ENCODE assay signal across 1 cellular context in the genomic region with DNA sequence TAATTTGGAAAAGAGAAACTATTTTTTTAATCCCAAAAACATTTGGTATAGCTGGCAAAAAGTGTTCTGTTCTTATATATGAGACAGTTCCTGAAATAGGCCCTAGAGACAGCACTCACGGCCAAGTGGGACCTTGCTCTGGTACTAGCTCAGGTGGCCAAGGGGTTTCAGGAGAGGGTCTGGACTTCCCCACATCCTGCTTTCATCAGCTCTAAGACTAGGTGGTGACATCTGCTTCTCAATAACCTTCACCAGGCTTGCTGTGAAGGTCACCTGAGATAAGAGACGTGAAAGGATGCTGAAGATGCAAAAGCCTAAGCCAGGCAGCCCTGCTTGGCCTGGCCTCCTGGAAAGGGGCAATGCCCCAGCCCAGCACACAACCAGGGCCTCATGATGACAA.
TF ChIP-seq lines count a peak whose summit lies in the region.

No MANE protein-coding gene starts in this region.

TF ChIP-seq in K562, 482 proteins besides CTCF, POLR2A, EP300 and RAD21:
- TF ChIP-seq ILK (tag; IDR thresholded peaks at IDR 0.05; ENCODE audit: borderline replicate concordance, low read depth), result no peak
- no peak for TF ChIP-seq ZNF57 (CRISPR knock-in tag; IDR thresholded peaks at IDR 0.05)
- TF ChIP-seq KHSRP (IDR thresholded peaks at IDR 0.05), result no peak
TF ChIP-seq in K562: peak in this region for 0.
